Comparison of ENCODE assay signal across 11 cellular contexts in the genomic region with DNA sequence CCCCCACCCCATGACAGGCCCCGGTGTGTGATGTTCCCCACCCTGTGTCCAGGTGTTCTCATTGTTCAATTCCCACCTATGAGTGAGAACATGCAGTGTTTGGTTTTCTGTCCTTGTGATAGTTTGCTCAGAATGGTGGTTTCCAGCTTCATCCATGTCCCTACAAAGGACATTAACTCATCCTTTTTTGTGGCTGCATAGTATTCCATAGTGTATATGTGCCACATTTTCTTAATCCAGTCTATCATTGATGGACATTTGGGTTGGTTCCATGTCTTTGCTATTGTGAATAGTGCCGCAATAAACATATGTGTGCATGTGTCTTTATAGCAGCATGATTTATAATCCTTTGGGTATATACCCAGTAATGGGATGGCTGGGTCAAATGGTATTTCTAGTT. TPM values are rescaled to one million over a fixed set of nuclear protein-coding genes. Genes with fewer than 3 reads are reported as not detected.
DNase-seq lines count a peak whose midpoint lies in the region; ATAC-seq, FAIRE-seq and TF ChIP-seq lines count a peak whose summit lies in the region.
"Not testable (repeated sequence)": the region's sequence is repeated elsewhere in the genome, so short reads cannot be mapped to it uniquely, and the experiment has no call there.
"Had no signal": no experiment of that assay in that cellular context is flagged by ENCODE, and none has a peak within 500 bp of the region (broad histone marks: within the 10 kb centered on the region; RNA-seq: fewer than 3 reads in every experiment).

No MANE protein-coding gene starts in this region.

- ATAC-seq in K562 = not testable (repeated sequence)

- FAIRE-seq in K562 (lab: Jason Lieb, UNC) = not testable (repeated sequence)

- not testable (repeated sequence) for H3K36me3 ChIP-seq in HEK293 (ENCODE audit: control insufficient read depth in 2 of 2, insufficient read depth in 1 of 2, low read length in 2 of 2); K562 (ENCODE audit: control insufficient read depth, insufficient read depth, low read length)

- TF ChIP-seq POLR2A in K562 (conservative IDR thresholded peaks at IDR 0.05) = not testable (repeated sequence)

- not testable (repeated sequence) for H3K9me3 ChIP-seq in HEK293 (ENCODE audit: control insufficient read depth, insufficient read depth, low read depth, low read length); K562 (replicated peaks; ENCODE audit: control insufficient read depth, insufficient read depth, low read depth, low read length)

- not testable (repeated sequence) for H3K9me1 ChIP-seq in K562 (ENCODE audit: control insufficient read depth, insufficient read depth, low read length)

- not testable (repeated sequence) for H4K20me1 ChIP-seq in K562 (replicated peaks; ENCODE audit: control insufficient read depth, insufficient read depth, low read length)

- TF ChIP-seq EP300 in K562 (IDR thresholded peaks at IDR 0.05; ENCODE audit: low read length) = not testable (repeated sequence)

- not testable (repeated sequence) for H3K9ac ChIP-seq in K562 (ENCODE audit: insufficient read depth in 1 of 2, low read depth in 2 of 2, low read length in 2 of 2)

- in situ Hi-C loops in K562 (cut with MboI) = not testable (repeated sequence)

- CTCF ChIA-PET in HEK293 (lab: Yijun Ruan, JAX) = interaction anchor here (0.6 kb wide), 1 partner anchor 1154 kb away, joined by 3 read pairs; no protein-coding TSS in a partner anchor
- CTCF ChIA-PET in K562 (lab: Yijun Ruan, JAX; ENCODE audit: low intra/inter-chr PET ratio) = not testable (repeated sequence)

- 86% methylated on average over 1 of the region's 2 CpGs for WGBS in K562 (ENCODE audit: insufficient coverage, low coverage, missing lambda C conversion rate)

- not testable (repeated sequence) for DNase-seq in K562 (ENCODE audit: extremely low read depth in 1 of 4, low spot score in 3 of 4)

- POLR2A ChIA-PET in HEK293 (lab: Yijun Ruan, JAX); K562 (lab: Yijun Ruan, JAX): not testable (repeated sequence)

- not testable (repeated sequence) for H3K27ac ChIP-seq in HEK293 (ENCODE audit: extremely low read depth, low read depth, low read length); K562 (ENCODE audit: extremely low read depth, low read depth, low read length)

- H3K4me3 ChIP-seq in HEK293 (ENCODE audit: low read depth, low read length); K562: not testable (repeated sequence)

- not testable (repeated sequence) for BruUV-seq in K562 (replicated peaks; lab: Mats Ljungman, UMichigan)

- intact Hi-C loops in K562 (cut with micrococcal nuclease) = not testable (repeated sequence)

- H3K79me2 ChIP-seq in K562 (ENCODE audit: control insufficient read depth, insufficient read depth, low read length) = not testable (repeated sequence)

- H3K4me1 ChIP-seq in HEK293 (ENCODE audit: control insufficient read depth, insufficient read depth, low read length) = not testable (repeated sequence)
- peaks cover 9 to 33% of the 10 kb centered on the region in 2 experiments; a peak in 4 of 5 replicates for H3K4me1 ChIP-seq in K562 (replicated peaks in 1 of 2; ENCODE audit: control insufficient read depth in 2 of 2, insufficient read depth in 2 of 2, low read length in 2 of 2)

- H2AFZ ChIP-seq in K562 (ENCODE audit: low read depth, low read length) = not testable (repeated sequence)

- TF ChIP-seq RAD21 in K562 (CRISPR knock-in tag; conservative IDR thresholded peaks at IDR 0.05 in 1 of 2, IDR thresholded peaks at IDR 0.05 in 1 of 2) = not testable (repeated sequence)

- not testable (repeated sequence) for H3K27me3 ChIP-seq in K562 (ENCODE audit: control insufficient read depth in 2 of 2, insufficient read depth in 2 of 2, low read length in 2 of 2)

- not testable (repeated sequence) for TF ChIP-seq CTCF in HEK293 (tag by site-specific recombination; IDR thresholded peaks at IDR 0.05); K562 (IDR thresholded peaks at IDR 0.05 in 2 of 3, conservative IDR thresholded peaks at IDR 0.05 in 1 of 3; ENCODE audit: insufficient read depth in 2 of 3, low read depth in 1 of 3, low read length in 3 of 3)

- not testable (repeated sequence) for H3K4me2 ChIP-seq in K562 (ENCODE audit: insufficient read depth, low read length)

TF ChIP-seq in HEK293, 187 proteins besides CTCF, POLR2A, EP300 and RAD21:
- peak; percentile 77 for TF ChIP-seq ZNF146 (tag by site-specific recombination; IDR thresholded peaks at IDR 0.05)

TF ChIP-seq in K562, 482 proteins besides CTCF, POLR2A, EP300 and RAD21:
- TF ChIP-seq KDM1A (IDR thresholded peaks at IDR 0.05) (0 out of 4 replicates have a peak, but pooled peaks of 1 of the 2 experiments have one; percentile 20), ZNF146 (CRISPR knock-in tag; IDR thresholded peaks at IDR 0.05; ENCODE audit: unreplicated experiment) (peak; percentile 63), BCOR (IDR thresholded peaks at IDR 0.05) (peak; percentile 74)

RNA-seq across cellular contexts. Expression of gene ANKRD55, which starts 59.7 kb away (rescaled TPM):
- 2.5 and 3.5 TPM in 2 replicates for total RNA-seq in K562 (2011; cell fraction: chromatin; rRNA removed; ENCODE audit: low replicate concordance)
- total RNA-seq in K562 (2011; cell fraction: nucleolus; rRNA removed) = 0.92 and 2.2 TPM in 2 replicates
- total RNA-seq in K562 (2011; cell fraction: nucleoplasm; rRNA removed) = 1.6 and 2.2 TPM in 2 replicates
- total RNA-seq in K562 (2014; rRNA removed) (4.4 and 4.8 TPM in 2 replicates), K562 (2014; rRNA removed; fragmentation: Illumina TruSeq; extraction: Trizol) (3.2 and 3.5 TPM in 2 replicates), K562 (2015; rRNA removed; fragmentation: Illumina TruSeq; extraction: Trizol) (7.1 and 7.5 TPM in 2 replicates), K562 (2021) (3.4 and 3.6 TPM in 2 replicates)
- polyA plus RNA-seq in K562 (2011; rRNA removed) (2.3 and 10.6 TPM in 2 replicates), K562 (2014; fragmentation: Illumina TruSeq; extraction: Trizol) (5.8 and 6.5 TPM in 2 replicates), K562 (2014; fragmentation: Nextera tagmentation; extraction: Ambion mirVana) (10 to 100 TPM in 1 of 2 experiments, 1 to 10 TPM in 1; 10.0 to 10.2 TPM), K562 (2014; rRNA removed) (4.6 TPM in 2 replicates)
- 2.2 and 8.9 TPM in 2 replicates for polyA plus RNA-seq in K562 (2011; cell fraction: cytosol; rRNA removed)
- 1.2 and 6.2 TPM in 2 replicates for polyA plus RNA-seq in K562 (2011; cell fraction: nucleus; rRNA removed)
- 8.3 and 11.9 TPM in 2 replicates for polyA plus RNA-seq in K562 (2012)
- 2.0 and 11.6 TPM in 2 replicates for polyA minus RNA-seq in K562 (2011; rRNA and poly(A)+ RNA removed)
- 4.0 TPM in 1 of 2 replicates, not detected in the other for polyA minus RNA-seq in K562 (2011; cell fraction: cytosol; rRNA and poly(A)+ RNA removed)
- 1.2 and 3.1 TPM in 2 replicates for polyA minus RNA-seq in K562 (2011; cell fraction: nucleus; rRNA and poly(A)+ RNA removed)
- total RNA-seq: A172; A673; B cell; Calu3; CD8-positive, alpha-beta memory T cell; CD8-positive, alpha-beta T cell; Daoy had no signal
- polyA plus RNA-seq: AG04450; BJ; CD8-positive, alpha-beta memory T cell had no signal
